ENCODE assay signal across 1 cellular context in genomic region chr18:56166914-56167313, GRCh38.
TF ChIP-seq lines count a peak whose summit lies in the region.

No MANE protein-coding gene starts in this region.

TF ChIP-seq in HepG2, 621 proteins besides CTCF, POLR2A, EP300 and RAD21:
- no peak for TF ChIP-seq PRMT3 (CRISPR knock-in tag; IDR thresholded peaks at IDR 0.05; ENCODE audit: borderline replicate concordance, low read depth)
- no peak for TF ChIP-seq ZNF484 (CRISPR knock-in tag; IDR thresholded peaks at IDR 0.05; ENCODE audit: borderline replicate concordance, low read depth)
TF ChIP-seq in HepG2: peak in this region for 0.
